ENCODE assay signal across 1 cellular context in the genomic region with DNA sequence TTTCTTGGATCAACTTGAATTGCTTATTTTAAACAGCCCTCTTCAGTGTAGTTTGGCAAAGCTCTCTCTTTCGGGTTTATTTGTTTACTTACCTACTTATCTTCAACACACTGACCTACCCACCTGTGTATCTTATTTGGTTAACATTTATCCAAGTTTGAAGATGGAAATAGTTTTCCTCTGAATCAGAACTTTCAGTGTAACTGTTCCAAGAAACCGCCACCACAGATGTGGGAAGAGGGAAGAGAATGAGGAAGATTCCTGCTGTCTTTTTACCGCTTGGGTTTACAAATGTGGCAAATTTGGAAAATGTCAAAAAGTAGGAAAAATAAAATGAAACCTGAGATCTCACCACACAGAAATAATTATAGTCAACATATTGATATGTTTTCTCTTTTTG.
TF ChIP-seq lines count a peak whose summit lies in the region.

No MANE protein-coding gene starts in this region.

TF ChIP-seq in HepG2, 621 proteins besides CTCF, POLR2A, EP300 and RAD21 (continued from another document):
- peak; percentile 97 for TF ChIP-seq FOXP4 (CRISPR knock-in tag; IDR thresholded peaks at IDR 0.05)
- TF ChIP-seq IKZF1 (IDR thresholded peaks at IDR 0.05): no peak
- TF ChIP-seq SOX5 (CRISPR knock-in tag; IDR thresholded peaks at IDR 0.05; ENCODE audit: borderline replicate concordance): peak; percentile 74; the same call in 1 of the 2 replicates
- TF ChIP-seq, protein P1, sequence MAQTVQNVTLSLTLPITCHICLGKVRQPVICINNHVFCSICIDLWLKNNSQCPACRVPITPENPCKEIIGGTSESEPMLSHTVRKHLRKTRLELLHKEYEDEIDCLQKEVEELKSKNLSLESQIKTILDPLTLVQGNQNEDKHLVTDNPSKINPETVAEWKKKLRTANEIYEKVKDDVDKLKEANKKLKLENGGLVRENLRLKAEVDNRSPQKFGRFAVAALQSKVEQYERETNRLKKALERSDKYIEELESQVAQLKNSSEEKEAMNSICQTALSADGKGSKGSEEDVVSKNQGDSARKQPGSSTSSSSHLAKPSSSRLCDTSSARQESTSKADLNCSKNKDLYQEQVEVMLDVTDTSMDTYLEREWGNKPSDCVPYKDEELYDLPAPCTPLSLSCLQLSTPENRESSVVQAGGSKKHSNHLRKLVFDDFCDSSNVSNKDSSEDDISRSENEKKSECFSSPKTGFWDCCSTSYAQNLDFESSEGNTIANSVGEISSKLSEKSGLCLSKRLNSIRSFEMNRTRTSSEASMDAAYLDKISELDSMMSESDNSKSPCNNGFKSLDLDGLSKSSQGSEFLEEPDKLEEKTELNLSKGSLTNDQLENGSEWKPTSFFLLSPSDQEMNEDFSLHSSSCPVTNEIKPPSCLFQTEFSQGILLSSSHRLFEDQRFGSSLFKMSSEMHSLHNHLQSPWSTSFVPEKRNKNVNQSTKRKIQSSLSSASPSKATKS (CRISPR knock-in tag; IDR thresholded peaks at IDR 0.05): no peak
- TF ChIP-seq ATF7 (IDR thresholded peaks at IDR 0.05): no peak
- no peak for TF ChIP-seq ATF7 (CRISPR knock-in tag; IDR thresholded peaks at IDR 0.05)
